Comparison of ENCODE assay signal across 1 cellular context in the genomic region with DNA sequence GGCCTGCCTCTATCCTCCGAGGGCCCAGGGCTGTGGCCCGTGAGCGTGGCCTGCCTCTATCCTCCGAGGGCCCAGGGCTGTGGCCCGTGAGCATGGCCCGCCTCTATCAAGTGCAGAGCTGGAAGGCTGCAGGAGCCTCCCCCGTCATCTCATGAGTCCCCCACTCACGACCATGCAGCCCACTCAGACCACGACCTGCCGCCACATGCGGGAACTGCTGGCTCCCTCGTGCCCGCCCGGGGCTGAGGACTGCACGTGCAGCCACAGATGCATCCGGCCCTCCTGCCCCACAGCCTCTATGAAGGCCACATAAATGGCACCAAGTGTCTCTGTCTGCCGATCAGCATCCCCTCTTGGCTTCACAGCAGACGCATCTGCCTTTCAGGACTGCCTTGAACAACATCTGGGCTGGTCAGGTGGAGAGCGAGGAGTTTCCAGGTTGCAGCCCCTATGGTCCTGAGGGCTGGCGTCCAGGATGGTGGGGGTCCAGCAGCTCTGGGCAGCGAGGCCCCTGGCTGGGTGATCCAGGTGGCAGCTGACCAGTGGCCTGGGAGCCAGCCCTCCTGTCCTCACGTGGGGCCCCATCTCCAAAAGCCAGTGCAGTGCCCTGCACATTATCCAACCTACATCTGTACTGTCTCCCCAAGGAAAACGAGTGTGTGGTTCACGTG.
TF ChIP-seq lines count a peak whose summit lies in the region.

No MANE protein-coding gene starts in this region.

TF ChIP-seq in H1, 55 proteins besides CTCF, POLR2A, EP300 and RAD21:
- TF ChIP-seq GABPA (IDR thresholded peaks at IDR 0.05; ENCODE audit: borderline replicate concordance, insufficient read depth, low read length), result no peak
- TF ChIP-seq SAP30 (IDR thresholded peaks at IDR 0.05; ENCODE audit: insufficient read depth, insufficient replicate concordance, low read length), result no peak
- no peak for TF ChIP-seq RNF2 (IDR thresholded peaks at IDR 0.05; ENCODE audit: borderline replicate concordance, low read depth, low read length, missing control alignments, poor library complexity, severe bottlenecking)
